Comparison of ENCODE assay signal across 11 cellular contexts in the genomic region with DNA sequence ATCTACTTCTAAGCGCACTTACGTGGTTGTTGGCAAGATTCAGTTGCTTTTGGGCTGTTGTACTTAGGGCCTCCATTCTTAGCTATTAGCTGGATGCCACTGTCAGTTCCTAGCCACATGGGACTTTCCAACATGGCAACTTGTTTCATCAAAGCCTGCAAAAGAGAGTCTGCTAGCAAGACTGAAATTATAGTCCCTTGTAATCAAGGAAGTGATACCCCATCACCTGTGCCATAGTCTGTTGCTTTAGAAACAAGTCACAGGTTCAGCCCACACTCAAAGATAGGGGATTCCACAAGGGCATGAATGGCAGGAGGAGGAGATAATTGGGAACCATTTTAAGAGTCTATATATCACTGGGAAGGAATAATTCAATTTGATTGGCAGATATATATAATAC.
DNase-seq lines count a peak whose midpoint lies in the region; ATAC-seq and TF ChIP-seq lines count a peak whose summit lies in the region.
"Had no signal": no experiment of that assay in that cellular context is flagged by ENCODE, and none has a peak within 500 bp of the region (broad histone marks: within the 10 kb centered on the region; RNA-seq: fewer than 3 reads in every experiment).

No MANE protein-coding gene starts in this region.

- ATAC-seq in GM19043 (IDR thresholded peaks at IDR 0.05; ENCODE audit: low read depth, unreplicated experiment) (peak; percentile 92), HG02623 (IDR thresholded peaks at IDR 0.05; ENCODE audit: unreplicated experiment) (peak; percentile 95), HG03432 (IDR thresholded peaks at IDR 0.05; ENCODE audit: unreplicated experiment) (peak; percentile 95)

- peak; percentile 51 for DNase-seq in GM12864 (ENCODE audit: low read depth)
- DNase-seq in NOMO-1 treated with DMSO at 0.1 percent for 48 hours (lab: John Stamatoyannopoulos, UW; ENCODE audit: unreplicated experiment): no peak
- DNase-seq in superior temporal gyrus (ENCODE audit: extremely low spot score): no peak
- no peak for DNase-seq in epidermal melanocyte (ENCODE audit: insufficient read length, low spot score)
- DNase-seq in EL: no peak
- DNase-seq: NCI-H2029, PC-9 had no signal

- no peak for TF ChIP-seq CTCF in GM12864 (IDR thresholded peaks at IDR 0.05; ENCODE audit: low read depth, low read length, missing control alignments)

- no peak overlapping the region for H3K4me3 ChIP-seq in GM12864 (ENCODE audit: low read depth, low read length)
- H3K4me3 ChIP-seq: hepatocyte, PC-9 had no signal
